Comparison of ENCODE assay signal across 18 cellular contexts in the genomic region with DNA sequence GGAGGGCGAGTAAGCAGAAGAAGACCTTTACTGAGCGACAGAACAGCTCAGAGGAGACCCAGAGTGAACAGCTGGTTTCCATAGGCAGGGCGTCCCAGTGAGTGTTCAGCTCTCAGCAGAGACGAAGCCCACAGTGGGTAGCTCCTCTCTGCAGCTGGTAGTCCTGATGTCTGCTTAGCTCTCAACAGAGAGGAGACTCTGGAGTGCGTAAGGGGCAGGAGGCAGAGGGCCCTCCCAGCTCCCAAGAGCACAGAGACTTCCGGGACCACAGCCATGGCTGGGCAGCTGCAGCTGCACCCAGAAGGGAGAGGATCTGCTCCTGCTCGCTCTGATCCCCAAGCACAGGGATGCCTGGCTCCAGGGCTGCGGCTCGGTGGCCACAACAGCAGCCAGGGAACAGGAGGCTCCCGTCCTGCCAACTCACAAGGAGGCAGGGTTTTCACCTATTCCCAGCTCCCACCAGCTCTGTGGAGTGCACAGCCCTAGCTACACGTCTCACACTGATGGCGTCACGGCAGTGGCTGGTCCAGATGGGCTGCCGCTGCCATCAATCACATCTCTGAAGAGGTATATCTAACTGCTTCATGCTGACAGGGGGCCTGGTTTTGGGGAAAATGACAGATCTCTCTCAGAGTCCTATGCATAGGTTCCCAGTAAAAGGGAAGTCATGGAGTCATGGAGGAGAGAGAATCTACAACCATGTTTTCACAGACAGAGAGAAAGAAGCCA.
DNase-seq lines count a peak whose midpoint lies in the region; ATAC-seq and TF ChIP-seq lines count a peak whose summit lies in the region.
"Had no signal": no experiment of that assay in that cellular context is flagged by ENCODE, and none has a peak within 500 bp of the region (broad histone marks: within the 10 kb centered on the region; RNA-seq: fewer than 3 reads in every experiment).

No MANE protein-coding gene starts in this region.

- no peaks in the 10 kb centered on the region for H3K36me3 Mint-ChIP-seq in progenitor cell of endocrine pancreas (ENCODE audit: insufficient read depth)

- H3K36me3 ChIP-seq in neuronal stem cell (replicated peaks in 1 of 2; ENCODE audit: control insufficient read depth in 2 of 2, insufficient read depth in 2 of 2, low read length in 2 of 2), result no peaks in the 10 kb centered on the region
- H3K36me3 ChIP-seq: Peyer's patch had no signal

- peak; percentile 50 for ATAC-seq in GM18867 (IDR thresholded peaks at IDR 0.05; ENCODE audit: unreplicated experiment)
- no peak for ATAC-seq in GM18909 (IDR thresholded peaks at IDR 0.05; ENCODE audit: poor library complexity, unreplicated experiment)
- no peak for ATAC-seq in HG02938 (IDR thresholded peaks at IDR 0.05; ENCODE audit: unreplicated experiment)
- ATAC-seq: left colon had no signal

- no CpG with 5 or more reads among the region's 14 CpGs for WGBS in neuronal stem cell (ENCODE audit: extremely low coverage in 2 of 2, insufficient read length in 2 of 2, insufficient replicate concordance in 1 of 2), 2 donors

- no peak overlapping the region for H4K8ac ChIP-seq in neuronal stem cell (ENCODE audit: low read depth, low read length)

- H3K27ac ChIP-seq in neuronal stem cell (replicated peaks; ENCODE audit: low read length), result no peak overlapping the region
- H3K27ac ChIP-seq: coronary artery, Peyer's patch had no signal

- no peak overlapping the region for H2BK120ac ChIP-seq in neuronal stem cell (ENCODE audit: low read depth, low read length)

- H3K4me2 ChIP-seq in neuronal stem cell (ENCODE audit: insufficient read depth, low read length, poor library complexity, severe bottlenecking), result no peak overlapping the region

- H3K27me3 Mint-ChIP-seq in progenitor cell of endocrine pancreas, result no peaks in the 10 kb centered on the region
- H3K27me3 Mint-ChIP-seq: activated T-cell treated with anti-CD3 and anti-CD28 coated beads, Interleukin-2, amount 50 U/mL, for 24 hours; B cell had no signal

- H3K9ac ChIP-seq in neuronal stem cell (ENCODE audit: low read depth, low read length, poor library complexity), result no peak overlapping the region

- H3K4ac ChIP-seq in neuronal stem cell (ENCODE audit: low read length), result no peak overlapping the region

- H2AK5ac ChIP-seq in neuronal stem cell (ENCODE audit: low read depth, low read length), result no peak overlapping the region

- H3K4me1 ChIP-seq in neuronal stem cell (ENCODE audit: control insufficient read depth in 2 of 2, insufficient read depth in 1 of 2, low read depth in 1 of 2, low read length in 2 of 2), result no peaks in the 10 kb centered on the region
- H3K4me1 ChIP-seq: Peyer's patch had no signal

- no peak overlapping the region for H2BK5ac ChIP-seq in neuronal stem cell (ENCODE audit: low read length)

- DNase-seq in NCI-H1105 (lab: John Stamatoyannopoulos, UW) (peak; percentile 96), SHP77 (lab: John Stamatoyannopoulos, UW) (peak; percentile 89 to 91), neuronal stem cell (ENCODE audit: low spot score) (no peak), progenitor cell of endocrine pancreas (ENCODE audit: low spot score, unreplicated experiment) (no peak)
- no peak for DNase-seq in effector CD4-positive, alpha-beta T cell
- DNase-seq: activated CD4-positive, alpha-beta T cell treated with anti-CD3 and anti-CD28 coated beads for 48 hours; activated T-cell treated with anti-CD3 and anti-CD28 coated beads, Interleukin-2, amount 50 U/mL, for 24 hours; DMS153; left colon; Peyer's patch; retina; stimulated activated CD4-positive, alpha-beta T cell treated with anti-CD3 and anti-CD28 coated beads, Interleukin-1b, Interleukin-23, amount 100 ng/mL, for 48 hours; T-helper 2 cell had no signal

- H3K4me3 Mint-ChIP-seq in progenitor cell of endocrine pancreas (ENCODE audit: low read depth), result no peak overlapping the region
- H3K4me3 Mint-ChIP-seq: activated T-cell treated with anti-CD3 and anti-CD28 coated beads, Interleukin-2, amount 50 U/mL, for 24 hours; B cell had no signal

- H3K18ac ChIP-seq in neuronal stem cell (ENCODE audit: low read length), result no peak overlapping the region

- peak overlapping the region; percentile 72 for H2AFZ ChIP-seq in neuronal stem cell (ENCODE audit: low read length)

- no peaks in the 10 kb centered on the region for H3K4me1 Mint-ChIP-seq in progenitor cell of endocrine pancreas (ENCODE audit: low read depth)
- H3K4me1 Mint-ChIP-seq: B cell had no signal

- H2BK12ac ChIP-seq in neuronal stem cell (ENCODE audit: low read length), result no peak overlapping the region

- H4K91ac ChIP-seq in neuronal stem cell (ENCODE audit: low read depth, low read length, poor library complexity), result no peak overlapping the region

- H3K23ac ChIP-seq in neuronal stem cell (ENCODE audit: low read depth, low read length, poor library complexity), result no peak overlapping the region

- H3K79me1 ChIP-seq in neuronal stem cell (ENCODE audit: low read depth, low read length), result no peaks in the 10 kb centered on the region

- no peak overlapping the region for H3K4me3 ChIP-seq in neuronal stem cell (ENCODE audit: low read length in 2 of 2)
- H3K4me3 ChIP-seq: coronary artery, Peyer's patch had no signal

- H3K27me3 ChIP-seq in neuronal stem cell (ENCODE audit: control insufficient read depth in 3 of 3, insufficient read depth in 3 of 3, low read depth in 1 of 3, low read length in 3 of 3), result no peaks in the 10 kb centered on the region
- H3K27me3 ChIP-seq: Peyer's patch had no signal

- no peaks in the 10 kb centered on the region for H3K9me3 ChIP-seq in neuronal stem cell (replicated peaks in 1 of 2; ENCODE audit: control insufficient read depth in 2 of 2, insufficient read depth in 1 of 2, low read depth in 1 of 2, low read length in 2 of 2)

- no peak overlapping the region for H2BK15ac ChIP-seq in neuronal stem cell (ENCODE audit: low read length)

- H3K9me3 Mint-ChIP-seq in progenitor cell of endocrine pancreas (ENCODE audit: low read depth), result peaks cover 3% of the 10 kb centered on the region

- no peak for TF ChIP-seq CTCF in progenitor cell of endocrine pancreas (IDR thresholded peaks at IDR 0.05; ENCODE audit: unreplicated experiment)

- H3K14ac ChIP-seq in neuronal stem cell (ENCODE audit: low read length), result no peak overlapping the region

- H3K27ac Mint-ChIP-seq in progenitor cell of endocrine pancreas, result no peak overlapping the region
- H3K27ac Mint-ChIP-seq: activated T-cell treated with anti-CD3 and anti-CD28 coated beads, Interleukin-2, amount 50 U/mL, for 24 hours; B cell had no signal

Comparison
In these comparisons a context has a peak if more than half of its experiments do, and no peak if none do; other contexts are left out.
1. DNase-seq: peak in NCI-H1105 (single experiment) and SHP77 (2 of 2); none in neuronal stem cell (single experiment), effector CD4-positive, alpha-beta T cell (single experiment) and progenitor cell of endocrine pancreas (single experiment).